ENCODE assay signal across 7 cellular contexts in genomic region chr13:20160346-20161274, GRCh38. TPM values are rescaled to one million over a fixed set of nuclear protein-coding genes. Genes with fewer than 3 reads are reported as not detected.
DNase-seq lines count a peak whose midpoint lies in the region; ATAC-seq and TF ChIP-seq lines count a peak whose summit lies in the region.

Gene GJA3 (minus strand): TSS chr13:20161052. CDS start chr13:20143288, 17,764 bp downstream.

- H4K20me1 ChIP-seq in OCI-LY3 (ENCODE audit: insufficient read depth, low read length), result no peaks in the 10 kb centered on the region

- H3K36me3 ChIP-seq in OCI-LY3 (replicated peaks; ENCODE audit: low read depth, low read length), result no peaks in the 10 kb centered on the region
- no peaks in the 10 kb centered on the region for H3K36me3 ChIP-seq in skeletal muscle tissue (ENCODE audit: control insufficient read depth in 3 of 3, insufficient read depth in 3 of 3, low read length in 3 of 3)

- H3K27me3 ChIP-seq in OCI-LY3 (ENCODE audit: low read depth, low read length), result peaks cover 45% of the 10 kb centered on the region
- H3K27me3 ChIP-seq in skeletal muscle tissue (ENCODE audit: control insufficient read depth in 3 of 3, insufficient read depth in 3 of 3, low read length in 3 of 3), result peaks cover 59 to 65% (median 61%) of the 10 kb centered on the region in 3 donors

- H3K4me2 ChIP-seq in OCI-LY3 (ENCODE audit: low read length), result peak within 1 kb of the TSS; percentile 76

- H3K4me1 ChIP-seq in OCI-LY3 (ENCODE audit: low read length), result peaks cover 9% of the 10 kb centered on the region
- peaks cover 0 to 8% (median 6%) of the 10 kb centered on the region in 3 donors for H3K4me1 ChIP-seq in skeletal muscle tissue (ENCODE audit: control insufficient read depth in 3 of 3, insufficient read depth in 3 of 3, low read length in 3 of 3)

- H3K4me3 ChIP-seq in OCI-LY3 (ENCODE audit: low read length) (peak within 1 kb of the TSS; percentile 77), skeletal muscle tissue (ENCODE audit: low read length in 3 of 3) (peak within 1 kb of the TSS in 2 of 3 donors; percentile 22 to 36)

- H3K79me2 ChIP-seq in OCI-LY3 (ENCODE audit: low read length), result no peaks in the 10 kb centered on the region

- H2AFZ ChIP-seq in OCI-LY3 (ENCODE audit: low read depth, low read length), result peak within 1 kb of the TSS; percentile 66; the same call in 1 of the 2 replicates

- DNase-seq in activated gamma-delta T cell (lab: John Stamatoyannopoulos, UW) (peak; percentile 24), left cardiac atrium (peak; percentile 52), NCI-H187 (lab: John Stamatoyannopoulos, UW) (no peak)

- no peak for TF ChIP-seq CTCF in OCI-LY3 (IDR thresholded peaks at IDR 0.05; ENCODE audit: low read depth, low read length)

- H3K27ac ChIP-seq in OCI-LY3 (ENCODE audit: low read length) (no peak within 1 kb of the TSS), skeletal muscle tissue (ENCODE audit: low read depth, low read length) (no peak within 1 kb of the TSS)

- H3K9ac ChIP-seq in OCI-LY3 (ENCODE audit: low read length) (0 out of 2 replicates have a peak within 1 kb of the TSS, but pooled peaks have one; percentile 20), skeletal muscle tissue (ENCODE audit: low read depth in 1 of 3, low read length in 3 of 3) (no peak within 1 kb of the TSS)

- H3K9me3 ChIP-seq in OCI-LY3 (ENCODE audit: insufficient read depth, low read length) (no peaks in the 10 kb centered on the region), skeletal muscle tissue (ENCODE audit: control insufficient read depth in 3 of 3, low read length in 3 of 3) (no peaks in the 10 kb centered on the region)

- ATAC-seq in GM18858 (IDR thresholded peaks at IDR 0.05; ENCODE audit: unreplicated experiment), result peak; percentile 30
- peak; percentile 51 for ATAC-seq in HG02763 (IDR thresholded peaks at IDR 0.05; ENCODE audit: unreplicated experiment)
- ATAC-seq in left cardiac atrium, result peak; percentile 83 to 88

- intact Hi-C loops in left cardiac atrium (cut with DNase I), result loop anchor here (2.0 to 10.0 kb wide), 4 partner anchors 34 to 128 kb away; no protein-coding TSS in a partner anchor

RNA-seq across cellular contexts. Expression of gene GJA3, which starts in this region (rescaled TPM):
- total RNA-seq in left cardiac atrium, result 1 to 10 TPM; 6.2 to 8.0 TPM
- 2.1 TPM for total RNA-seq in skeletal muscle tissue

Comparison
In these comparisons a context has a peak if more than half of its experiments do, and no peak if none do; other contexts are left out.
1. ATAC-seq: peak in every context shown above with its lines; median percentile 86 in left cardiac atrium; 51 in HG02763; 30 in GM18858.
2. DNase-seq: peak in activated gamma-delta T cell (single experiment) and left cardiac atrium (single experiment); none in NCI-H187 (0 of 2).